In genomic region chr13:106630162-106630561, GRCh38 we compare ENCODE assay signal across 29 cellular contexts.
"Had no signal": no experiment of that assay in that cellular context is flagged by ENCODE, and none has a peak within 500 bp of the region (broad histone marks: within the 10 kb centered on the region; RNA-seq: fewer than 3 reads in every experiment).

No MANE protein-coding gene starts in this region.

- ATAC-seq: activated CD8-positive, alpha-beta T cell treated with anti-CD3 and anti-CD28 coated beads for 36 hours; activated T-cell treated with anti-CD3 and anti-CD28 coated beads, Interleukin-2, amount 50 U/mL, for 72 hours; activated T-helper 17 cell treated with anti-CD3 and anti-CD28 coated beads, Interleukin-2, amount 50 U/mL, for 72 hours; PC-3 had no signal

- H3K4me3 Mint-ChIP-seq: activated CD4-positive, alpha-beta T cell treated with anti-CD3 and anti-CD28 coated beads, Interleukin-2, amount 10 ng/mL, durations not matched to agents 24 days and 14 days; activated CD8-positive, alpha-beta T cell treated with anti-CD3 and anti-CD28 coated beads for 36 hours; activated naive CD8-positive, alpha-beta T cell treated with anti-CD3 and anti-CD28 coated beads for 36 hours; activated T-cell treated with anti-CD3 and anti-CD28 coated beads, Interleukin-2, amount 50 U/mL, for 72 hours; activated T-helper 17 cell treated with anti-CD3 and anti-CD28 coated beads, Interleukin-2, amount 50 U/mL, for 72 hours had no signal

- H3K36me3 Mint-ChIP-seq: activated naive CD8-positive, alpha-beta T cell treated with anti-CD3 and anti-CD28 coated beads for 36 hours had no signal

- H3K4me3 ChIP-seq: MG63, Peyer's patch, SK-N-MC had no signal

- H3K27ac ChIP-seq: brain microvascular endothelial cell, Peyer's patch, SK-N-MC had no signal

- H3K27me3 ChIP-seq: brain microvascular endothelial cell, Peyer's patch had no signal

- H3K36me3 ChIP-seq: brain microvascular endothelial cell, MG63, Peyer's patch had no signal

- DNase-seq: activated CD4-positive, alpha-beta T cell treated with anti-CD3 and anti-CD28 coated beads, Interleukin-2, amount 10 ng/mL, durations not matched to agents 24 days and 14 days; activated CD4-positive, alpha-beta T cell treated with anti-CD3 and anti-CD28 coated beads, Interleukin-2, amount 50 U/mL, for 4 hours; activated CD8-positive, alpha-beta T cell treated with anti-CD3 and anti-CD28 coated beads for 36 hours; activated effector memory CD4-positive, alpha-beta T cell treated with anti-CD3 and anti-CD28 coated beads, Interleukin-2, amount 50 U/mL, for 16 hours; activated naive CD4-positive, alpha-beta T cell; activated naive CD4-positive, alpha-beta T cell treated with anti-CD3 and anti-CD28 coated beads, Interleukin-2, amount 50 U/mL, for 16 hours; activated naive CD8-positive, alpha-beta T cell treated with anti-CD3 and anti-CD28 coated beads for 36 hours; activated T-cell treated with anti-CD3 and anti-CD28 coated beads, Interleukin-2, amount 50 U/mL, for 1 hour; activated T-cell treated with anti-CD3 and anti-CD28 coated beads, Interleukin-2, amount 50 U/mL, for 72 hours; amniotic stem cell; aorta; brain microvascular endothelial cell; central memory CD4-positive, alpha-beta T cell; Karpas-422; MG63; NCI-H1048; NCI-H1105 treated with DMSO at 0.1 percent for 48 hours; NCI-H1436; NCI-H1694; NCI-H1930; NCI-H2081 treated with DMSO at 0.1 percent for 48 hours; NCI-H345; NCI-H524 treated with DMSO at 0.1 percent for 48 hours; PC-3; Peyer's patch; RPMI8226; SHP77 treated with DMSO at 0.1 percent for 48 hours had no signal

- H3K9me3 ChIP-seq: MG63, Peyer's patch had no signal

- H3K27ac Mint-ChIP-seq: activated CD4-positive, alpha-beta T cell treated with anti-CD3 and anti-CD28 coated beads, Interleukin-2, amount 10 ng/mL, durations not matched to agents 24 days and 14 days; activated CD8-positive, alpha-beta T cell treated with anti-CD3 and anti-CD28 coated beads for 36 hours; activated naive CD8-positive, alpha-beta T cell treated with anti-CD3 and anti-CD28 coated beads for 36 hours; activated T-cell treated with anti-CD3 and anti-CD28 coated beads, Interleukin-2, amount 50 U/mL, for 72 hours; activated T-helper 17 cell treated with anti-CD3 and anti-CD28 coated beads, Interleukin-2, amount 50 U/mL, for 72 hours had no signal

- H3K4me1 Mint-ChIP-seq: activated CD4-positive, alpha-beta T cell treated with anti-CD3 and anti-CD28 coated beads, Interleukin-2, amount 10 ng/mL, durations not matched to agents 24 days and 14 days; activated naive CD8-positive, alpha-beta T cell treated with anti-CD3 and anti-CD28 coated beads for 36 hours; activated T-helper 17 cell treated with anti-CD3 and anti-CD28 coated beads, Interleukin-2, amount 50 U/mL, for 72 hours had no signal

- H3K9me3 Mint-ChIP-seq: activated CD4-positive, alpha-beta T cell treated with anti-CD3 and anti-CD28 coated beads, Interleukin-2, amount 10 ng/mL, durations not matched to agents 24 days and 14 days; activated CD8-positive, alpha-beta T cell treated with anti-CD3 and anti-CD28 coated beads for 36 hours; activated naive CD8-positive, alpha-beta T cell treated with anti-CD3 and anti-CD28 coated beads for 36 hours; activated T-cell treated with anti-CD3 and anti-CD28 coated beads, Interleukin-2, amount 50 U/mL, for 72 hours; activated T-helper 17 cell treated with anti-CD3 and anti-CD28 coated beads, Interleukin-2, amount 50 U/mL, for 72 hours had no signal

- H3K4me1 ChIP-seq: Peyer's patch had no signal
